In genomic region chr17:67515490-67516088, GRCh38 we compare ENCODE assay signal across 14 cellular contexts.
DNase-seq lines count a peak whose midpoint lies in the region; ATAC-seq and TF ChIP-seq lines count a peak whose summit lies in the region.
"Had no signal": no experiment of that assay in that cellular context is flagged by ENCODE, and none has a peak within 500 bp of the region (broad histone marks: within the 10 kb centered on the region; RNA-seq: fewer than 3 reads in every experiment).

No MANE protein-coding gene starts in this region.

- no peaks in the 10 kb centered on the region for H3K36me3 ChIP-seq in Karpas-422 (ENCODE audit: insufficient read depth, low read length)
- H3K36me3 ChIP-seq in body of pancreas (replicated peaks in 1 of 2; ENCODE audit: insufficient read depth in 1 of 2, low read depth in 2 of 2), result no peaks in the 10 kb centered on the region
- H3K36me3 ChIP-seq in right atrium auricular region, result no peaks in the 10 kb centered on the region
- no peaks in the 10 kb centered on the region for H3K36me3 ChIP-seq in A673 (ENCODE audit: insufficient read depth, low read length, poor library complexity, severe bottlenecking)
- H3K36me3 ChIP-seq: colonic mucosa, uterus had no signal

- no peak overlapping the region for H2AFZ ChIP-seq in Karpas-422 (ENCODE audit: low read length)

- no peak for DNase-seq in Karpas-422
- peak in 1 of 4 donors; percentile 44 for DNase-seq in body of pancreas
- no peak for DNase-seq in right atrium auricular region (ENCODE audit: low spot score)
- no peak for DNase-seq in stimulated activated effector memory CD8-positive, alpha-beta T cell treated with anti-CD3 and anti-CD28 coated beads, Interleukin-12 subunit alpha, Interleukin-12 subunit beta, amount 100 ng/mL, for 72 hours (ENCODE audit: low spot score in 2 of 2)
- DNase-seq in A673 (ENCODE audit: low spot score), result no peak
- no peak for DNase-seq in NCI-H748 treated with DMSO at 0.1 percent for 48 hours (lab: John Stamatoyannopoulos, UW)
- no peak for DNase-seq in dedifferentiated amniotic fluid mesenchymal stem cell (ENCODE audit: extremely low spot score)
- DNase-seq: activated CD4-positive, alpha-beta T cell treated with anti-CD3 and anti-CD28 coated beads for 48 hours; activated T-cell treated with anti-CD3 and anti-CD28 coated beads for 4 hours; colonic mucosa; left colon; T1000; uterus had no signal

- TF ChIP-seq CTCF in body of pancreas (IDR thresholded peaks at IDR 0.05), result no peak
- TF ChIP-seq CTCF in right atrium auricular region (IDR thresholded peaks at IDR 0.05), result no peak
- no peak for TF ChIP-seq CTCF in A673 (conservative IDR thresholded peaks at IDR 0.05; ENCODE audit: low read depth, low read length)

- CTCF ChIA-PET in A673 (lab: Charles Lee), result no interaction called here

- H3K79me2 ChIP-seq in Karpas-422 (ENCODE audit: low read length), result no peaks in the 10 kb centered on the region

- H3K9me3 ChIP-seq in Karpas-422 (ENCODE audit: low read length) (peaks cover 7% of the 10 kb centered on the region), body of pancreas (no peaks in the 10 kb centered on the region), right atrium auricular region (no peaks in the 10 kb centered on the region), A673 (ENCODE audit: low read depth, low read length, poor library complexity, severe bottlenecking) (no peaks in the 10 kb centered on the region)
- H3K9me3 ChIP-seq: colonic mucosa, uterus had no signal

- BruUV-seq in A673 (replicated peaks; lab: Mats Ljungman, UMichigan), result no TSS peak

- H3K36me3 Mint-ChIP-seq in stimulated activated effector memory CD8-positive, alpha-beta T cell treated with anti-CD3 and anti-CD28 coated beads, Interleukin-12 subunit alpha, Interleukin-12 subunit beta, amount 100 ng/mL, for 72 hours, result peaks cover 5% of the 10 kb centered on the region

- peaks cover 19% of the 10 kb centered on the region for H3K4me1 ChIP-seq in Karpas-422 (ENCODE audit: low read length)
- peaks cover 25% of the 10 kb centered on the region for H3K4me1 ChIP-seq in body of pancreas
- H3K4me1 ChIP-seq in right atrium auricular region, result peaks cover 0 to 31% of the 10 kb centered on the region in 2 donors
- H3K4me1 ChIP-seq in A673 (ENCODE audit: insufficient read depth, low read length, poor library complexity, severe bottlenecking), result no peaks in the 10 kb centered on the region
- H3K4me1 ChIP-seq: colonic mucosa, uterus had no signal

- H3K27me3 ChIP-seq in Karpas-422 (ENCODE audit: low read length) (no peaks in the 10 kb centered on the region), body of pancreas (no peaks in the 10 kb centered on the region), right atrium auricular region (no peaks in the 10 kb centered on the region), A673 (replicated peaks; ENCODE audit: insufficient read depth, low read depth, low read length, poor library complexity) (no peaks in the 10 kb centered on the region)
- H3K27me3 ChIP-seq: BLaER1, colonic mucosa, uterus had no signal

- POLR2A ChIA-PET in A673 (lab: Charles Lee; ENCODE audit: low non-redundant PET), result no interaction called here

- H3K9me3 Mint-ChIP-seq in stimulated activated effector memory CD8-positive, alpha-beta T cell treated with anti-CD3 and anti-CD28 coated beads, Interleukin-12 subunit alpha, Interleukin-12 subunit beta, amount 100 ng/mL, for 72 hours, result no peaks in the 10 kb centered on the region

- H3K9me2 ChIP-seq in Karpas-422 (replicated peaks; ENCODE audit: insufficient read depth, low read length), result no peaks in the 10 kb centered on the region

- WGBS in body of pancreas, 2 donors, result 26% methylated on average over 10 of the region's 10 CpGs

- intact Hi-C loops in body of pancreas (cut with DNase I) (no loop called here), A673 (cut with micrococcal nuclease; ENCODE audit: unreplicated experiment) (no loop called here)

- peak overlapping the region; percentile 65 for H3K27ac Mint-ChIP-seq in stimulated activated effector memory CD8-positive, alpha-beta T cell treated with anti-CD3 and anti-CD28 coated beads, Interleukin-12 subunit alpha, Interleukin-12 subunit beta, amount 100 ng/mL, for 72 hours

- no peak overlapping the region for H3K9ac ChIP-seq in Karpas-422 (ENCODE audit: low read length)
- H3K9ac ChIP-seq: BLaER1 had no signal

- ATAC-seq in body of pancreas, result peak; percentile 71
- ATAC-seq in stimulated activated effector memory CD8-positive, alpha-beta T cell treated with anti-CD3 and anti-CD28 coated beads, Interleukin-12 subunit alpha, Interleukin-12 subunit beta, amount 100 ng/mL, for 72 hours, result no peak

- H3K4me3 Mint-ChIP-seq in stimulated activated effector memory CD8-positive, alpha-beta T cell treated with anti-CD3 and anti-CD28 coated beads, Interleukin-12 subunit alpha, Interleukin-12 subunit beta, amount 100 ng/mL, for 72 hours, result no peak overlapping the region

- H3K27ac ChIP-seq in Karpas-422 (ENCODE audit: low read length) (no peak overlapping the region), body of pancreas (peak overlapping the region; percentile 58 to 67 (median 62)), right atrium auricular region (peak overlapping the region; percentile 62 to 67), A673 (ENCODE audit: low read depth, low read length, poor library complexity, severe bottlenecking) (no peak overlapping the region)
- H3K27ac ChIP-seq: BLaER1, colonic mucosa had no signal

- TF ChIP-seq POLR2A in body of pancreas (IDR thresholded peaks at IDR 0.05), result no peak

- H3K4me1 Mint-ChIP-seq in stimulated activated effector memory CD8-positive, alpha-beta T cell treated with anti-CD3 and anti-CD28 coated beads, Interleukin-12 subunit alpha, Interleukin-12 subunit beta, amount 100 ng/mL, for 72 hours, result peaks cover 42% of the 10 kb centered on the region

- H4K20me1 ChIP-seq in Karpas-422 (ENCODE audit: insufficient read depth, low read depth, low read length), result no peaks in the 10 kb centered on the region

- H3K4me2 ChIP-seq in Karpas-422 (ENCODE audit: low read depth, low read length, poor library complexity, severe bottlenecking), result peak overlapping the region; percentile 38
- H3K4me2 ChIP-seq: BLaER1 had no signal

- H3K4me3 ChIP-seq in Karpas-422 (ENCODE audit: low read length) (no peak overlapping the region), body of pancreas (no peak overlapping the region), right atrium auricular region (peak overlapping the region in 1 of 2 donors; percentile 12), A673 (ENCODE audit: low read depth, low read length, poor library complexity, severe bottlenecking) (no peak overlapping the region)
- H3K4me3 ChIP-seq: BLaER1, colonic mucosa, uterus had no signal

Comparison
In these comparisons a context has a peak if more than half of its experiments do, and no peak if none do; other contexts are left out.
1. H3K27ac ChIP-seq: peak in body of pancreas (4 of 4) and right atrium auricular region (2 of 2); none in Karpas-422 (single experiment) and A673 (single experiment).